In genomic region chr10:68559872-68560200, GRCh38 we compare ENCODE assay signal across 8 cellular contexts. TPM values are rescaled to one million over a fixed set of nuclear protein-coding genes. Genes with fewer than 3 reads are reported as not detected.
DNase-seq lines count a peak whose midpoint lies in the region; ATAC-seq, FAIRE-seq and TF ChIP-seq lines count a peak whose summit lies in the region.

No MANE protein-coding gene starts in this region.

- H3K18ac ChIP-seq in mesendoderm (ENCODE audit: low read length) = no peak overlapping the region

- H3K9me1 ChIP-seq in K562 (ENCODE audit: control insufficient read depth, insufficient read depth, low read length) = no peaks in the 10 kb centered on the region

- no peak for FAIRE-seq in K562 (lab: Jason Lieb, UNC)
- FAIRE-seq in GM19239 (lab: Jason Lieb, UNC) = no peak

- no peak for TF ChIP-seq EP300 in K562 (IDR thresholded peaks at IDR 0.05; ENCODE audit: low read length)

- POLR2A ChIA-PET in A673 (lab: Charles Lee; ENCODE audit: low non-redundant PET) = no interaction called here
- POLR2A ChIA-PET in K562 (lab: Yijun Ruan, JAX) = interaction anchor here (0.6 to 3.4 kb wide), 11 partner anchors 11 to 161 kb away, joined by 3 to 25 read pairs (median 4); partner anchors contain the start of gene CCAR1

- intact Hi-C loops in A673 (cut with micrococcal nuclease; ENCODE audit: unreplicated experiment) (loop anchor here (1.0 to 10.0 kb wide), 3 partner anchors 40 to 345 kb away; partner anchors contain the start of genes CCAR1 and DDX50), K562 (cut with micrococcal nuclease) (loop anchor here (1.0 to 10.0 kb wide), 3 partner anchors 40 to 345 kb away; partner anchors contain the start of genes DDX50 and RUFY2), aorta (cut with DNase I) (loop anchor here (5.0 to 10.0 kb wide), 2 partner anchors 145 to 162 kb away; partner anchors contain the start of gene CCAR1 (in 1 of the 2))

- no peak overlapping the region for H4K8ac ChIP-seq in mesendoderm (ENCODE audit: low read depth, low read length)

- in situ Hi-C loops in K562 (cut with MboI) = no loop called here

- H2BK120ac ChIP-seq in mesendoderm (ENCODE audit: low read depth, low read length) = no peak overlapping the region

- BruUV-seq in A673 (replicated peaks; lab: Mats Ljungman, UMichigan) = no TSS peak
- no TSS peak for BruUV-seq in K562 (replicated peaks; lab: Mats Ljungman, UMichigan)

- TF ChIP-seq POLR2A in K562 (conservative IDR thresholded peaks at IDR 0.05) = no peak

- H3K4me1 ChIP-seq in A673 (ENCODE audit: insufficient read depth, low read length, poor library complexity, severe bottlenecking) (peaks cover 12% of the 10 kb centered on the region), KMS-11 (ENCODE audit: low read depth, poor library complexity, severe bottlenecking) (peaks cover 8% of the 10 kb centered on the region), K562 (replicated peaks in 1 of 2; ENCODE audit: control insufficient read depth in 2 of 2, insufficient read depth in 2 of 2, low read length in 2 of 2) (peaks cover 21 to 33% of the 10 kb centered on the region in 2 experiments), mesendoderm (ENCODE audit: control insufficient read depth, low read depth, low read length) (peaks cover 2% of the 10 kb centered on the region), aorta (ENCODE audit: control insufficient read depth in 1 of 2, insufficient read depth in 2 of 2, low read length in 2 of 2) (no peaks in the 10 kb centered on the region)

- H3K9ac ChIP-seq in KMS-11 (peak overlapping the region; percentile 73; the same call in 1 of the 2 replicates), K562 (ENCODE audit: insufficient read depth in 1 of 2, low read depth in 2 of 2, low read length in 2 of 2) (peak overlapping the region; percentile 90 to 96; a peak in 2 of 4 replicates), mesendoderm (ENCODE audit: low read length) (no peak overlapping the region)

- H3K4me3 ChIP-seq in A673 (ENCODE audit: low read depth, low read length, poor library complexity, severe bottlenecking) = peak overlapping the region; percentile 80
- no peak overlapping the region for H3K4me3 ChIP-seq in KMS-11 (IDR thresholded peaks at IDR 0.05; ENCODE audit: insufficient read depth, low read depth, low read length)
- H3K4me3 ChIP-seq in K562 = peak overlapping the region; percentile 88
- H3K4me3 ChIP-seq in mesendoderm (ENCODE audit: low read length) = no peak overlapping the region
- H3K4me3 ChIP-seq in aorta (ENCODE audit: low read length in 2 of 2) = peak overlapping the region; percentile 76 to 84

- H3K79me2 ChIP-seq in KMS-11 (ENCODE audit: insufficient read depth, low read depth) = no peaks in the 10 kb centered on the region
- H3K79me2 ChIP-seq in K562 (ENCODE audit: control insufficient read depth, insufficient read depth, low read length) = peaks cover 47% of the 10 kb centered on the region
- peaks cover 42% of the 10 kb centered on the region for H3K79me2 ChIP-seq in mesendoderm (ENCODE audit: control insufficient read depth, insufficient read depth, low read length)

- no peaks in the 10 kb centered on the region for H3K36me3 ChIP-seq in A673 (ENCODE audit: insufficient read depth, low read length, poor library complexity, severe bottlenecking)
- H3K36me3 ChIP-seq in KMS-11 (ENCODE audit: insufficient read depth) = no peaks in the 10 kb centered on the region
- peaks cover 5% of the 10 kb centered on the region; the same call in 2 of the 3 replicates for H3K36me3 ChIP-seq in K562 (ENCODE audit: control insufficient read depth, insufficient read depth, low read length)
- H3K36me3 ChIP-seq in mesendoderm (ENCODE audit: control insufficient read depth, insufficient read depth, low read length) = no peaks in the 10 kb centered on the region
- no peaks in the 10 kb centered on the region for H3K36me3 ChIP-seq in aorta (ENCODE audit: control insufficient read depth in 1 of 2, insufficient read depth in 2 of 2, low read length in 1 of 2)

- DNase-seq in A673 (ENCODE audit: low spot score) = no peak
- DNase-seq in K562 (ENCODE audit: extremely low read depth in 1 of 4, low spot score in 3 of 4) = no peak
- no peak for DNase-seq in mesendoderm
- DNase-seq in aorta = no peak
- no peak for DNase-seq in GM19239 (ENCODE audit: insufficient read length, low spot score)
- DNase-seq in DMS153 (lab: John Stamatoyannopoulos, UW) = no peak

- H3K23ac ChIP-seq in mesendoderm (ENCODE audit: low read length) = no peak overlapping the region

- peak overlapping the region; percentile 17 for H3K56ac ChIP-seq in mesendoderm (ENCODE audit: low read length)

- H3K4ac ChIP-seq in mesendoderm (ENCODE audit: low read depth, low read length) = no peak overlapping the region

- no peak overlapping the region for H2BK15ac ChIP-seq in mesendoderm (replicated peaks; ENCODE audit: low read depth)

- peak overlapping the region; percentile 97; the same call in 1 of the 2 replicates for H2AFZ ChIP-seq in KMS-11 (ENCODE audit: low read depth)
- peak overlapping the region; percentile 71 for H2AFZ ChIP-seq in K562 (ENCODE audit: low read depth, low read length)

- H3K9me3 ChIP-seq in A673 (ENCODE audit: low read depth, low read length, poor library complexity, severe bottlenecking) (no peaks in the 10 kb centered on the region), K562 (replicated peaks; ENCODE audit: control insufficient read depth, insufficient read depth, low read depth, low read length) (no peaks in the 10 kb centered on the region), aorta (ENCODE audit: control insufficient read depth, low read length) (no peaks in the 10 kb centered on the region)

- H3K27me3 ChIP-seq in A673 (replicated peaks; ENCODE audit: insufficient read depth, low read depth, low read length, poor library complexity) (no peaks in the 10 kb centered on the region), KMS-11 (ENCODE audit: insufficient read depth, low read depth) (no peaks in the 10 kb centered on the region; the same call in 1 of the 2 replicates), K562 (ENCODE audit: control insufficient read depth in 2 of 2, insufficient read depth in 2 of 2, low read length in 2 of 2) (no peaks in the 10 kb centered on the region), mesendoderm (ENCODE audit: insufficient read depth, low read length, poor library complexity) (no peaks in the 10 kb centered on the region), aorta (ENCODE audit: control insufficient read depth in 1 of 2, insufficient read depth in 2 of 2, low read length in 1 of 2) (no peaks in the 10 kb centered on the region)

- no peak for ATAC-seq in K562
- ATAC-seq in aorta (ENCODE audit: low FRiP score) = no peak
- no peak for ATAC-seq in HG03378 (IDR thresholded peaks at IDR 0.05; ENCODE audit: unreplicated experiment)

- H3K27ac ChIP-seq in A673 (ENCODE audit: low read depth, low read length, poor library complexity, severe bottlenecking) (peak overlapping the region; percentile 88), KMS-11 (no peak overlapping the region), K562 (ENCODE audit: extremely low read depth, low read depth, low read length) (peak overlapping the region; percentile 95), mesendoderm (ENCODE audit: low read depth, low read length) (no peak overlapping the region), aorta (ENCODE audit: low read depth in 1 of 2, low read length in 2 of 2) (no peak overlapping the region)

- CTCF ChIA-PET in A673 (lab: Charles Lee) (interaction anchor here (1.4 kb wide), 1 partner anchor 9 kb away, joined by 6 read pairs; no protein-coding TSS in a partner anchor), K562 (lab: Yijun Ruan, JAX; ENCODE audit: low intra/inter-chr PET ratio) (no interaction called here)

- H4K5ac ChIP-seq in mesendoderm (ENCODE audit: low read length) = no peak overlapping the region

- H4K20me1 ChIP-seq in KMS-11 (ENCODE audit: insufficient read depth) (no peaks in the 10 kb centered on the region), K562 (replicated peaks; ENCODE audit: control insufficient read depth, insufficient read depth, low read length) (no peaks in the 10 kb centered on the region)

- 8% methylated on average over 6 of the region's 6 CpGs for WGBS in K562 (ENCODE audit: insufficient coverage, low coverage, missing lambda C conversion rate)
- no CpG with 5 or more reads among the region's 6 CpGs for WGBS in mesendoderm (ENCODE audit: extremely low coverage, insufficient coverage, low lambda C conversion rate)
- WGBS in aorta, 2 donors = 14% methylated on average over 6 of the region's 6 CpGs

- H2AK5ac ChIP-seq in mesendoderm (ENCODE audit: low read length) = no peak overlapping the region

- H3K4me2 ChIP-seq in KMS-11 = peak overlapping the region; percentile 84
- peak overlapping the region; percentile 99 for H3K4me2 ChIP-seq in K562 (ENCODE audit: insufficient read depth, low read length)
- H3K4me2 ChIP-seq in mesendoderm (ENCODE audit: low read length) = peak overlapping the region; percentile 22

- TF ChIP-seq CTCF in A673 (conservative IDR thresholded peaks at IDR 0.05; ENCODE audit: low read depth, low read length) (no peak), KMS-11 (conservative IDR thresholded peaks at IDR 0.05; ENCODE audit: low read depth, low read length) (no peak), K562 (IDR thresholded peaks at IDR 0.05 in 2 of 3, conservative IDR thresholded peaks at IDR 0.05 in 1 of 3; ENCODE audit: insufficient read depth in 2 of 3, low read depth in 1 of 3, low read length in 3 of 3) (no peak)

- peaks cover 3% of the 10 kb centered on the region for H3K79me1 ChIP-seq in mesendoderm (ENCODE audit: low read length)

- H2BK5ac ChIP-seq in mesendoderm (ENCODE audit: low read length) = no peak overlapping the region

- no peak for TF ChIP-seq RAD21 in K562 (CRISPR knock-in tag; conservative IDR thresholded peaks at IDR 0.05 in 1 of 2, IDR thresholded peaks at IDR 0.05 in 1 of 2)

RNA-seq across cellular contexts. Expression of gene TET1, which starts 0.3 kb away (rescaled TPM):
- total RNA-seq in A673 (2021) (15.2 and 17.4 TPM in 2 replicates), K562 (2014; rRNA removed) (9.2 and 11.9 TPM in 2 replicates), K562 (2014; rRNA removed; fragmentation: Illumina TruSeq; extraction: Trizol) (21.0 and 22.2 TPM in 2 replicates), K562 (2015; rRNA removed; fragmentation: Illumina TruSeq; extraction: Trizol) (18.0 and 18.7 TPM in 2 replicates), K562 (2021) (20.6 and 21.3 TPM in 2 replicates), aorta (1 to 10 TPM; 2.2 to 3.6 TPM)
- 44.0 and 102 TPM in 2 replicates for total RNA-seq in K562 (2011; cell fraction: chromatin; rRNA removed; ENCODE audit: low replicate concordance)
- 30.5 and 40.3 TPM in 2 replicates for total RNA-seq in K562 (2011; cell fraction: nucleolus; rRNA removed)
- 50.2 and 57.9 TPM in 2 replicates for total RNA-seq in K562 (2011; cell fraction: nucleoplasm; rRNA removed)
- polyA plus RNA-seq in K562 (2011; rRNA removed) (11.6 and 18.9 TPM in 2 replicates), K562 (2014; fragmentation: Illumina TruSeq; extraction: Trizol) (12.6 and 16.8 TPM in 2 replicates), K562 (2014; fragmentation: Nextera tagmentation; extraction: Ambion mirVana) (1 to 10 TPM; 2.6 to 3.6 TPM), K562 (2014; rRNA removed) (5.4 and 5.9 TPM in 2 replicates), aorta (under 1 TPM; 0.18 to 0.25 TPM)
- polyA plus RNA-seq in K562 (2011; cell fraction: cytosol; rRNA removed) = 4.0 and 9.4 TPM in 2 replicates
- polyA plus RNA-seq in K562 (2011; cell fraction: nucleus; rRNA removed) = 10.7 and 16.7 TPM in 2 replicates
- polyA plus RNA-seq in K562 (2012) = 6.8 and 8.1 TPM in 2 replicates
- polyA minus RNA-seq in K562 (2011; rRNA and poly(A)+ RNA removed) = 45.0 and 86.3 TPM in 2 replicates
- 25.9 and 31.1 TPM in 2 replicates for polyA minus RNA-seq in K562 (2011; cell fraction: cytosol; rRNA and poly(A)+ RNA removed)
- 18.4 and 50.4 TPM in 2 replicates for polyA minus RNA-seq in K562 (2011; cell fraction: nucleus; rRNA and poly(A)+ RNA removed)
- polyA plus RNA-seq in mesendoderm (2013, experiment 1 of 2) = 22.9 TPM
- polyA plus RNA-seq in mesendoderm (2013, experiment 2 of 2) = 23.2 TPM

RNA-seq across cellular contexts. Expression of gene SLC25A16, which starts 32.5 kb away (rescaled TPM):
- total RNA-seq in A673 (2021) (17.9 and 19.1 TPM in 2 replicates), K562 (2014; rRNA removed) (7.5 and 9.0 TPM in 2 replicates), K562 (2014; rRNA removed; fragmentation: Illumina TruSeq; extraction: Trizol) (25.7 and 32.0 TPM in 2 replicates), K562 (2015; rRNA removed; fragmentation: Illumina TruSeq; extraction: Trizol) (16.7 and 16.8 TPM in 2 replicates), K562 (2021) (21.9 and 24.1 TPM in 2 replicates), aorta (10 to 100 TPM; 20.7 to 29.1 TPM)
- 154 and 293 TPM in 2 replicates for total RNA-seq in K562 (2011; cell fraction: chromatin; rRNA removed; ENCODE audit: low replicate concordance)
- 80.4 and 84.5 TPM in 2 replicates for total RNA-seq in K562 (2011; cell fraction: nucleolus; rRNA removed)
- total RNA-seq in K562 (2011; cell fraction: nucleoplasm; rRNA removed) = 109 and 132 TPM in 2 replicates
- polyA plus RNA-seq in K562 (2011; rRNA removed) (26.0 and 28.5 TPM in 2 replicates), K562 (2014; fragmentation: Illumina TruSeq; extraction: Trizol) (9.6 and 12.0 TPM in 2 replicates), K562 (2014; fragmentation: Nextera tagmentation; extraction: Ambion mirVana) (1 to 10 TPM; 2.7 to 5.1 TPM), K562 (2014; rRNA removed) (20.0 and 24.6 TPM in 2 replicates), aorta (1 to 10 TPM; 5.5 to 9.0 TPM)
- polyA plus RNA-seq in K562 (2011; cell fraction: cytosol; rRNA removed) = 6.3 and 11.1 TPM in 2 replicates
- polyA plus RNA-seq in K562 (2011; cell fraction: nucleus; rRNA removed) = 49.8 and 58.5 TPM in 2 replicates
- 6.7 and 9.8 TPM in 2 replicates for polyA plus RNA-seq in K562 (2012)
- polyA minus RNA-seq in K562 (2011; rRNA and poly(A)+ RNA removed) = 36.2 and 41.9 TPM in 2 replicates
- 22.1 and 26.7 TPM in 2 replicates for polyA minus RNA-seq in K562 (2011; cell fraction: cytosol; rRNA and poly(A)+ RNA removed)
- 18.6 and 24.5 TPM in 2 replicates for polyA minus RNA-seq in K562 (2011; cell fraction: nucleus; rRNA and poly(A)+ RNA removed)
- polyA plus RNA-seq in mesendoderm (2013, experiment 1 of 2) = 5.0 TPM
- polyA plus RNA-seq in mesendoderm (2013, experiment 2 of 2) = 5.6 TPM

Comparison
In these comparisons a context has a peak if more than half of its experiments do, and no peak if none do; other contexts are left out.
1. H3K27ac ChIP-seq: peak in A673 (single experiment) and K562 (single experiment); none in KMS-11 (single experiment), mesendoderm (single experiment) and aorta (0 of 2).
2. H3K4me3 ChIP-seq: peak in A673 (single experiment), K562 (single experiment) and aorta (2 of 2); none in KMS-11 (single experiment) and mesendoderm (single experiment).
3. H3K4me2 ChIP-seq: peak in every context shown above with its lines; median percentile 99 in K562; 84 in KMS-11; 22 in mesendoderm.